ENCODE assay signal across 15 cellular contexts in genomic region chr13:114204894-114205293, GRCh38. TPM values are rescaled to one million over a fixed set of nuclear protein-coding genes. Genes with fewer than 3 reads are reported as not detected.
DNase-seq lines count a peak whose midpoint lies in the region; ATAC-seq lines count a peak whose summit lies in the region.
"Had no signal": no experiment of that assay in that cellular context is flagged by ENCODE, and none has a peak within 500 bp of the region (broad histone marks: within the 10 kb centered on the region; RNA-seq: fewer than 3 reads in every experiment).

No MANE protein-coding gene starts in this region.

- H3K9me3 Mint-ChIP-seq in activated T-cell treated with anti-CD3 and anti-CD28 coated beads, Interleukin-2, amount 50 U/mL, for 4 hours = no peaks in the 10 kb centered on the region
- H3K9me3 Mint-ChIP-seq in stimulated activated naive CD8-positive, alpha-beta T cell treated with anti-CD3 and anti-CD28 coated beads, Interleukin-15, amount 100 ng/mL, for 72 hours = peaks cover 0 to 4% of the 10 kb centered on the region in 2 donors
- no peaks in the 10 kb centered on the region for H3K9me3 Mint-ChIP-seq in effector memory CD8-positive, alpha-beta T cell
- peaks cover 0 to 1% (median 0%) of the 10 kb centered on the region in 6 donors for H3K9me3 Mint-ChIP-seq in immature natural killer cell

- no peak overlapping the region for H3K27ac Mint-ChIP-seq in stimulated activated naive CD8-positive, alpha-beta T cell treated with anti-CD3 and anti-CD28 coated beads, Interleukin-15, amount 100 ng/mL, for 72 hours
- H3K27ac Mint-ChIP-seq in effector memory CD8-positive, alpha-beta T cell = no peak overlapping the region
- H3K27ac Mint-ChIP-seq in immature natural killer cell = peak overlapping the region in 1 of 6 donors; percentile 19

- peaks cover 31% of the 10 kb centered on the region for H3K4me1 Mint-ChIP-seq in activated T-cell treated with anti-CD3 and anti-CD28 coated beads, Interleukin-2, amount 50 U/mL, for 4 hours (ENCODE audit: low read depth)
- H3K4me1 Mint-ChIP-seq in stimulated activated naive CD8-positive, alpha-beta T cell treated with anti-CD3 and anti-CD28 coated beads, Interleukin-15, amount 100 ng/mL, for 72 hours = peaks cover 25% of the 10 kb centered on the region
- peaks cover 15 to 27% of the 10 kb centered on the region in 2 donors for H3K4me1 Mint-ChIP-seq in effector memory CD8-positive, alpha-beta T cell (ENCODE audit: low read depth in 2 of 2)
- peaks cover 21 to 24% of the 10 kb centered on the region in 2 donors for H3K4me1 Mint-ChIP-seq in immature natural killer cell

- no peak overlapping the region for H3K4me3 Mint-ChIP-seq in activated T-cell treated with anti-CD3 and anti-CD28 coated beads, Interleukin-2, amount 50 U/mL, for 4 hours
- no peak overlapping the region for H3K4me3 Mint-ChIP-seq in stimulated activated naive CD8-positive, alpha-beta T cell treated with anti-CD3 and anti-CD28 coated beads, Interleukin-15, amount 100 ng/mL, for 72 hours
- H3K4me3 Mint-ChIP-seq in effector memory CD8-positive, alpha-beta T cell = no peak overlapping the region
- H3K4me3 Mint-ChIP-seq in immature natural killer cell = no peak overlapping the region
- H3K4me3 Mint-ChIP-seq: CD4-positive, CD25-positive, alpha-beta regulatory T cell had no signal

- no peak for DNase-seq in activated T-cell treated with anti-CD3 and anti-CD28 coated beads, Interleukin-2, amount 50 U/mL, for 4 hours
- DNase-seq in activated T-cell treated with anti-CD3 and anti-CD28 coated beads, Interleukin-2, amount 50 U/mL, for 1 hour = no peak
- no peak for DNase-seq in stimulated activated naive CD8-positive, alpha-beta T cell treated with anti-CD3 and anti-CD28 coated beads, Interleukin-15, Interleukin-2, amounts not matched to agents 100 U/mL and 50 U/mL, for 24 hours
- DNase-seq in stimulated activated naive CD8-positive, alpha-beta T cell treated with anti-CD3 and anti-CD28 coated beads, Interleukin-15, amount 100 ng/mL, for 72 hours = no peak
- no peak for DNase-seq in effector memory CD8-positive, alpha-beta T cell
- DNase-seq in immature natural killer cell = no peak
- DNase-seq: ACHN; BE2C; C1 segment of cervical spinal cord; Caco-2; CD4-positive, CD25-positive, alpha-beta regulatory T cell; GM23248 had no signal

- peak; percentile 73 to 74 for ATAC-seq in activated T-cell treated with anti-CD3 and anti-CD28 coated beads, Interleukin-2, amount 50 U/mL, for 4 hours
- ATAC-seq in stimulated activated naive CD8-positive, alpha-beta T cell treated with anti-CD3 and anti-CD28 coated beads, Interleukin-15, Interleukin-2, amounts not matched to agents 100 U/mL and 50 U/mL, for 24 hours = peak; percentile 26
- no peak for ATAC-seq in stimulated activated naive CD8-positive, alpha-beta T cell treated with anti-CD3 and anti-CD28 coated beads, Interleukin-15, amount 100 ng/mL, for 72 hours
- peak; percentile 42 for ATAC-seq in effector memory CD8-positive, alpha-beta T cell (replicated peaks)
- no peak for ATAC-seq in GM18867 (IDR thresholded peaks at IDR 0.05; ENCODE audit: unreplicated experiment)
- ATAC-seq: HepG2 had no signal

- H3K36me3 Mint-ChIP-seq in activated T-cell treated with anti-CD3 and anti-CD28 coated beads, Interleukin-2, amount 50 U/mL, for 4 hours (ENCODE audit: insufficient read depth) = no peaks in the 10 kb centered on the region
- H3K36me3 Mint-ChIP-seq in effector memory CD8-positive, alpha-beta T cell (ENCODE audit: insufficient read depth) = no peaks in the 10 kb centered on the region
- no peaks in the 10 kb centered on the region for H3K36me3 Mint-ChIP-seq in immature natural killer cell
- H3K36me3 Mint-ChIP-seq: CD4-positive, CD25-positive, alpha-beta regulatory T cell had no signal

- no peaks in the 10 kb centered on the region for H3K27me3 Mint-ChIP-seq in activated T-cell treated with anti-CD3 and anti-CD28 coated beads, Interleukin-2, amount 50 U/mL, for 4 hours (ENCODE audit: low read depth)
- no peaks in the 10 kb centered on the region for H3K27me3 Mint-ChIP-seq in stimulated activated naive CD8-positive, alpha-beta T cell treated with anti-CD3 and anti-CD28 coated beads, Interleukin-15, amount 100 ng/mL, for 72 hours
- no peaks in the 10 kb centered on the region for H3K27me3 Mint-ChIP-seq in effector memory CD8-positive, alpha-beta T cell
- H3K27me3 Mint-ChIP-seq in immature natural killer cell (ENCODE audit: low read depth in 3 of 3) = peaks cover 3 to 7% (median 5%) of the 10 kb centered on the region in 3 donors

RNA-seq across cellular contexts. Expression of gene CFAP97D2, which starts 25.8 kb away (rescaled TPM):
- total RNA-seq in activated T-cell treated with anti-CD3 and anti-CD28 coated beads, Interleukin-2, amount 50 U/mL, for 4 hours = not detected
- 1 to 10 TPM in 1 of 3 donors, under 1 TPM in 2; 0.40 to 1.0 (median 0.44) TPM for polyA plus RNA-seq in immature natural killer cell
- total RNA-seq: Caco-2; CD4-positive, CD25-positive, alpha-beta regulatory T cell; GM23248; H4; HepG2 had no signal
- polyA plus RNA-seq: GM23248, HepG2 had no signal

RNA-seq across cellular contexts. Expression of gene CDC16, which starts 29.8 kb away (rescaled TPM):
- 10 to 100 TPM; 67.5 to 75.4 (median 69.8) TPM for total RNA-seq in activated T-cell treated with anti-CD3 and anti-CD28 coated beads, Interleukin-2, amount 50 U/mL, for 4 hours
- 10 to 100 TPM; 16.0 to 33.1 (median 30.1) TPM for polyA plus RNA-seq in immature natural killer cell

Comparison
In these comparisons a context has a peak if more than half of its experiments do, and no peak if none do; other contexts are left out.
1. ATAC-seq: peak in activated T-cell treated with anti-CD3 and anti-CD28 coated beads, Interleukin-2, amount 50 U/mL, for 4 hours (2 of 2), stimulated activated naive CD8-positive, alpha-beta T cell treated with anti-CD3 and anti-CD28 coated beads, Interleukin-15, Interleukin-2, amounts not matched to agents 100 U/mL and 50 U/mL, for 24 hours (single experiment) and effector memory CD8-positive, alpha-beta T cell (single experiment); none in stimulated activated naive CD8-positive, alpha-beta T cell treated with anti-CD3 and anti-CD28 coated beads, Interleukin-15, amount 100 ng/mL, for 72 hours (single experiment) and GM18867 (single experiment).